ENCODE assay signal across 8 cellular contexts in the genomic region with DNA sequence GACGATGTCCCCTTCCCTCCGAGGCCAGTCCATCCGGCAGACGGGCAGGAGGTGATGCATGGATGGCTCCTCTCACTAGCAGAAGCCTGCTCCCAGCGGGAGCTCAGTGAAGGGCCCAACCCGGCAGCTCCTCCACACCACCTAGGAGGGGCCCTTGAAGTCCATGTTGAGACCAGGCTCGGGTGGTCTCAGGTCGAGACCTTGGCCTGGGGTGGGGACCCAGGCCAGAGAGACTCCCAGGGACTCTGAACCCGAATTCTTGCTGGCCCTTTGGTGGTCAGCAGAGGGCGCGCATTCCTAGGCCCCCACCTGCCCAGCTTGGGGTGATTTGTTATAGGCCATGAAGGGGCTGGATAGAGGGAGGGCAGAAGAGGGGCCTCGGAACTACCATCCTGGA. TPM values are rescaled to one million over a fixed set of nuclear protein-coding genes. Genes with fewer than 3 reads are reported as not detected.
DNase-seq lines count a peak whose midpoint lies in the region; ATAC-seq and TF ChIP-seq lines count a peak whose summit lies in the region.

No MANE protein-coding gene starts in this region.

- CTCF ChIA-PET in activated CD4-positive, alpha-beta memory T cell treated with anti-CD3 and anti-CD28 coated beads, Interleukin-2, amount 10 ng/mL, durations not matched to agents 7 days and 5 days (lab: Charles Lee), result interaction anchor here (0.5 to 17.8 kb wide), 9 partner anchors 9 to 197 kb away, joined by 3 to 202 read pairs (median 6); partner anchors contain the start of gene HPCAL4

- H3K9me3 Mint-ChIP-seq in activated CD4-positive, alpha-beta memory T cell treated with anti-CD3 and anti-CD28 coated beads, Interleukin-2, amount 10 ng/mL, durations not matched to agents 7 days and 5 days, result no peaks in the 10 kb centered on the region

- peaks cover 7% of the 10 kb centered on the region for H3K4me1 Mint-ChIP-seq in activated CD4-positive, alpha-beta memory T cell treated with anti-CD3 and anti-CD28 coated beads, Interleukin-2, amount 10 ng/mL, durations not matched to agents 7 days and 5 days

- no peaks in the 10 kb centered on the region for H3K36me3 ChIP-seq in cardiac muscle cell
- H3K36me3 ChIP-seq in skeletal muscle satellite cell (ENCODE audit: insufficient read depth, low read length), result no peaks in the 10 kb centered on the region

- H3K4me3 ChIP-seq in cardiac muscle cell, result peak overlapping the region; percentile 37
- H3K4me3 ChIP-seq in fibroblast of villous mesenchyme (ENCODE audit: low read depth, low read length), result no peak overlapping the region
- H3K4me3 ChIP-seq in skeletal muscle satellite cell (ENCODE audit: low read length), result peak overlapping the region; percentile 69
- no peak overlapping the region for H3K4me3 ChIP-seq in lower leg skin (ENCODE audit: low read depth, poor library complexity, severe bottlenecking)

- no peak overlapping the region for H3K27ac ChIP-seq in cardiac muscle cell

- no peaks in the 10 kb centered on the region for H3K36me3 Mint-ChIP-seq in activated CD4-positive, alpha-beta memory T cell treated with anti-CD3 and anti-CD28 coated beads, Interleukin-2, amount 10 ng/mL, durations not matched to agents 7 days and 5 days (ENCODE audit: low read depth)

- H3K9ac ChIP-seq in skeletal muscle satellite cell (ENCODE audit: low read depth, low read length), result no peak overlapping the region

- ATAC-seq in HG02981 (IDR thresholded peaks at IDR 0.05; ENCODE audit: unreplicated experiment) (no peak), GM21717 (IDR thresholded peaks at IDR 0.05; ENCODE audit: unreplicated experiment) (no peak)

- H3K4me2 ChIP-seq in skeletal muscle satellite cell (ENCODE audit: low read length), result peak overlapping the region; percentile 91

- no peaks in the 10 kb centered on the region for H3K9me3 ChIP-seq in cardiac muscle cell (ENCODE audit: low read depth)
- H3K9me3 ChIP-seq in skeletal muscle satellite cell (replicated peaks; ENCODE audit: low read length), result no peaks in the 10 kb centered on the region

- H3K4me1 ChIP-seq in cardiac muscle cell (ENCODE audit: low read depth), result no peaks in the 10 kb centered on the region
- H3K4me1 ChIP-seq in skeletal muscle satellite cell (ENCODE audit: control insufficient read depth, insufficient read depth, low read length), result peaks cover 14% of the 10 kb centered on the region

- H3K27me3 ChIP-seq in cardiac muscle cell (peaks cover 94% of the 10 kb centered on the region), skeletal muscle satellite cell (ENCODE audit: control insufficient read depth, insufficient read depth, low read length) (peaks cover 60% of the 10 kb centered on the region)

- H3K27ac Mint-ChIP-seq in activated CD4-positive, alpha-beta memory T cell treated with anti-CD3 and anti-CD28 coated beads, Interleukin-2, amount 10 ng/mL, durations not matched to agents 7 days and 5 days, result no peak overlapping the region

- H3K27me3 Mint-ChIP-seq in activated CD4-positive, alpha-beta memory T cell treated with anti-CD3 and anti-CD28 coated beads, Interleukin-2, amount 10 ng/mL, durations not matched to agents 7 days and 5 days, result peaks cover 31% of the 10 kb centered on the region

- no peak overlapping the region for H3K4me3 Mint-ChIP-seq in activated CD4-positive, alpha-beta memory T cell treated with anti-CD3 and anti-CD28 coated beads, Interleukin-2, amount 10 ng/mL, durations not matched to agents 7 days and 5 days

- peak; percentile 26 to 35 for DNase-seq in cardiac muscle cell (ENCODE audit: low read depth in 1 of 2, low spot score in 1 of 2)
- no peak for DNase-seq in cardiac septum (ENCODE audit: low spot score)
- peak; percentile 41 for DNase-seq in activated CD4-positive, alpha-beta memory T cell treated with anti-CD3 and anti-CD28 coated beads, Interleukin-2, amount 10 ng/mL, durations not matched to agents 7 days and 5 days
- no peak for DNase-seq in fibroblast of villous mesenchyme (ENCODE audit: low read depth)
- no peak for DNase-seq in lower leg skin (ENCODE audit: low spot score in 2 of 2)

- TF ChIP-seq POLR2A in lower leg skin (IDR thresholded peaks at IDR 0.05), result no peak

- POLR2A ChIA-PET in activated CD4-positive, alpha-beta memory T cell treated with anti-CD3 and anti-CD28 coated beads, Interleukin-2, amount 10 ng/mL, durations not matched to agents 7 days and 5 days (lab: Charles Lee), result interaction anchor here (1.0 to 2.3 kb wide), 2 partner anchors 12 to 19 kb away, joined by 4 to 6 read pairs; partner anchors contain the start of gene HPCAL4

- peak; percentile 74 for TF ChIP-seq CTCF in cardiac muscle cell (IDR thresholded peaks at IDR 0.05; ENCODE audit: low read depth, low read length)
- TF ChIP-seq CTCF in fibroblast of villous mesenchyme (IDR thresholded peaks at IDR 0.05; ENCODE audit: insufficient read depth, low read depth, low read length), result peak; percentile 41
- no peak for TF ChIP-seq CTCF in lower leg skin (IDR thresholded peaks at IDR 0.05)

- WGBS in lower leg skin, 2 donors, result 44 to 62% methylated on average over 12 of the region's 12 CpGs

- intact Hi-C loops in cardiac septum (cut with DNase I) (no loop called here), lower leg skin (cut with DNase I; ENCODE audit: low total_unique reads) (no loop called here)

RNA-seq across cellular contexts. Expression of gene NT5C1A, which starts 0.6 kb away (rescaled TPM):
- total RNA-seq in cardiac muscle cell (1.8 TPM in 1 of 2 replicates, not detected in the other), cardiac septum (25.0 TPM), fibroblast of villous mesenchyme (not detected in 2 replicates), lower leg skin (not detected)
- polyA plus RNA-seq in cardiac muscle cell, result 0.16 TPM in 1 of 2 replicates, not detected in the other
- total RNA-seq in activated CD4-positive, alpha-beta memory T cell treated with anti-CD3 and anti-CD28 coated beads, Interleukin-2, amount 10 ng/mL, durations not matched to agents 7 days and 5 days, result not detected
- not detected in 2 replicates for total RNA-seq in skeletal muscle satellite cell (2012; rRNA removed)

RNA-seq across cellular contexts. Expression of gene HPCAL4, which starts 18.7 kb away (rescaled TPM):
- total RNA-seq in cardiac muscle cell (0.04 and 0.09 TPM in 2 replicates), cardiac septum (0.05 TPM), fibroblast of villous mesenchyme (not detected in 2 replicates), lower leg skin (not detected)
- 0.06 TPM in 1 of 2 replicates, not detected in the other for polyA plus RNA-seq in cardiac muscle cell
- 1 to 10 TPM; 2.4 to 2.6 TPM for total RNA-seq in activated CD4-positive, alpha-beta memory T cell treated with anti-CD3 and anti-CD28 coated beads, Interleukin-2, amount 10 ng/mL, durations not matched to agents 7 days and 5 days
- not detected in 2 replicates for total RNA-seq in skeletal muscle satellite cell (2012; rRNA removed)

RNA-seq across cellular contexts. Expression of gene HEYL, which starts 33.1 kb away (rescaled TPM):
- total RNA-seq in cardiac muscle cell, result 0.71 and 0.88 TPM in 2 replicates
- 1.0 TPM in 2 replicates for polyA plus RNA-seq in cardiac muscle cell
- 20.5 TPM for total RNA-seq in cardiac septum
- total RNA-seq in activated CD4-positive, alpha-beta memory T cell treated with anti-CD3 and anti-CD28 coated beads, Interleukin-2, amount 10 ng/mL, durations not matched to agents 7 days and 5 days, result not detected
- total RNA-seq in fibroblast of villous mesenchyme, result under 0.01 and 0.32 TPM in 2 replicates
- total RNA-seq in skeletal muscle satellite cell (2012; rRNA removed), result under 0.01 and 1.3 TPM in 2 replicates
- 1 to 10 TPM in 3 of 4 donors, under 1 TPM in 1; 0.42 to 3.0 (median 1.6) TPM for total RNA-seq in lower leg skin

Comparison
In these comparisons a context has a peak if more than half of its experiments do, and no peak if none do; other contexts are left out.
1. DNase-seq: peak in cardiac muscle cell (2 of 2) and activated CD4-positive, alpha-beta memory T cell treated with anti-CD3 and anti-CD28 coated beads, Interleukin-2, amount 10 ng/mL, durations not matched to agents 7 days and 5 days (single experiment); none in cardiac septum (single experiment), fibroblast of villous mesenchyme (single experiment) and lower leg skin (0 of 2).
2. H3K4me3 ChIP-seq: peak in cardiac muscle cell (single experiment) and skeletal muscle satellite cell (single experiment); none in fibroblast of villous mesenchyme (single experiment) and lower leg skin (single experiment).
3. CTCF ChIP-seq: peak in cardiac muscle cell (single experiment) and fibroblast of villous mesenchyme (single experiment); none in lower leg skin (0 of 3).